Comparison of ENCODE assay signal across 8 cellular contexts in the genomic region with DNA sequence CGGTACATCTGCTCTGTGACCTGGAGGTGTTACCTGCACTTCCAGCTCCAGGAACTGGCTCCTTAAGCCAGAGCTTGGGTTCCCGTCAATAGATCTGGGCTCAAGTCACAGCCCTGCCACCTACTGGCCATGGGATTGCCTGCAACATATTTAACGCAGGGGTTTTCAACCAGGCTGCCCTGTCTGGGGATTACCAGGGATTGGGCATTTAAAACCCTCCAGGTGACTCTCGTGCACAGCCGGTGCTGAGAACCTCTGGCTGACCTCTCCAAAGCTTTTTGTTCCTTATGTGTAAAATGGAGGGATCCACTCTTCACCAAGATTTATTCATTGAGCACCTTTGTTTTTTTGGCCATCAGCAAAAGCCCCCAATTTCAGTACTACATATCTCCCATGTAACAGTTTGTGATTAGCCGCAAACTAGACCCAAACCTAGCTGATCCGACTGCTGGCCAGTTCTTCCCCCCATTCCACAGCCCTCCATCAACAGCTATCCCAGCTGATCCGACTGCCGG.
DNase-seq lines count a peak whose midpoint lies in the region; ATAC-seq and TF ChIP-seq lines count a peak whose summit lies in the region.

No MANE protein-coding gene starts in this region.

- CTCF ChIA-PET in activated naive CD4-positive, alpha-beta T cell treated with anti-CD3 and anti-CD28 coated beads for 36 hours (lab: Charles Lee): interaction anchor here (0.5 to 5.1 kb wide), 59 partner anchors 9 to 498 kb away, joined by 3 to 160 read pairs (median 5); no protein-coding TSS in a partner anchor

- H3K36me3 Mint-ChIP-seq in GM23338 (ENCODE audit: low read depth): peaks cover 9% of the 10 kb centered on the region
- H3K36me3 Mint-ChIP-seq in activated naive CD4-positive, alpha-beta T cell treated with anti-CD3 and anti-CD28 coated beads for 36 hours (ENCODE audit: low read depth): no peaks in the 10 kb centered on the region

- H3K4me3 ChIP-seq in GM23338: no peak overlapping the region
- H3K4me3 ChIP-seq in SJSA1: no peak overlapping the region
- no peak overlapping the region for H3K4me3 ChIP-seq in parathyroid adenoma (ENCODE audit: low read depth, low read length)
- no peak overlapping the region for H3K4me3 ChIP-seq in transverse colon

- H3K79me2 ChIP-seq in GM23338 (replicated peaks; ENCODE audit: insufficient read depth) (no peaks in the 10 kb centered on the region), parathyroid adenoma (no peaks in the 10 kb centered on the region)

- H3K27me3 Mint-ChIP-seq in GM23338 (ENCODE audit: insufficient read depth, low read depth, poor library complexity): peaks cover 7% of the 10 kb centered on the region
- H3K27me3 Mint-ChIP-seq in activated naive CD4-positive, alpha-beta T cell treated with anti-CD3 and anti-CD28 coated beads for 36 hours (ENCODE audit: low read depth): no peaks in the 10 kb centered on the region

- H3K27me3 ChIP-seq in GM23338 (ENCODE audit: insufficient read depth) (no peaks in the 10 kb centered on the region), SJSA1 (replicated peaks) (peaks cover 5% of the 10 kb centered on the region; the same call in 1 of the 2 replicates), parathyroid adenoma (ENCODE audit: control insufficient read depth, insufficient read depth, low read length) (no peaks in the 10 kb centered on the region), transverse colon (no peaks in the 10 kb centered on the region)

- intact Hi-C loops in activated naive CD4-positive, alpha-beta T cell treated with anti-CD3 and anti-CD28 coated beads for 36 hours (cut with micrococcal nuclease): loop anchor here (1.0 to 5.0 kb wide), 8 partner anchors 11 to 798 kb away; no protein-coding TSS in a partner anchor
- intact Hi-C loops in transverse colon (cut with DNase I; ENCODE audit: low total_unique reads): loop anchor here (5.0 kb wide), 1 partner anchor 206 kb away; no protein-coding TSS in a partner anchor

- H2AFZ ChIP-seq in GM23338: no peak overlapping the region
- peak overlapping the region; percentile 61 for H2AFZ ChIP-seq in parathyroid adenoma

- 7 to 39% methylated on average over 3 to 9 of the region's 9 CpGs for WGBS in transverse colon (ENCODE audit: low coverage in 1 of 2), 2 donors

- TF ChIP-seq CTCF in GM23338 (conservative IDR thresholded peaks at IDR 0.05; ENCODE audit: low read depth in 2 of 2) (peak; percentile 92 to 97), parathyroid adenoma (IDR thresholded peaks at IDR 0.05) (peak; percentile 79), transverse colon (IDR thresholded peaks at IDR 0.05) (peak; percentile 87 to 95 (median 94))

- H3K9me3 Mint-ChIP-seq in GM23338: peaks cover 9% of the 10 kb centered on the region
- no peaks in the 10 kb centered on the region for H3K9me3 Mint-ChIP-seq in activated naive CD4-positive, alpha-beta T cell treated with anti-CD3 and anti-CD28 coated beads for 36 hours

- H3K27ac Mint-ChIP-seq in GM23338: no peak overlapping the region
- peak overlapping the region; percentile 54 for H3K27ac Mint-ChIP-seq in activated naive CD4-positive, alpha-beta T cell treated with anti-CD3 and anti-CD28 coated beads for 36 hours

- H3K9me3 ChIP-seq in SJSA1 (replicated peaks) (no peaks in the 10 kb centered on the region), parathyroid adenoma (ENCODE audit: control insufficient read depth, low read length) (no peaks in the 10 kb centered on the region), transverse colon (no peaks in the 10 kb centered on the region)

- DNase-seq in GDM1 (lab: John Stamatoyannopoulos, UW) (peak; percentile 71), GM23338 (ENCODE audit: low spot score) (peak; percentile 95), M059J (ENCODE audit: low read depth) (peak; percentile 66), SJSA1 (ENCODE audit: low read depth in 1 of 2, low spot score in 2 of 2) (peak; percentile 89 to 94), glomerular endothelial cell (ENCODE audit: extremely low read depth, low read depth, low spot score) (peak; percentile 44), transverse colon (peak; percentile 88)
- peak; percentile 89 for DNase-seq in activated naive CD4-positive, alpha-beta T cell treated with anti-CD3 and anti-CD28 coated beads for 36 hours

- H3F3A ChIP-seq in GM23338 (replicated peaks; ENCODE audit: low read depth): no peaks in the 10 kb centered on the region

- H3K9me2 ChIP-seq in GM23338 (ENCODE audit: insufficient read depth): no peaks in the 10 kb centered on the region

- H3K4me1 ChIP-seq in GM23338 (ENCODE audit: insufficient read depth) (no peaks in the 10 kb centered on the region), SJSA1 (replicated peaks) (no peaks in the 10 kb centered on the region), parathyroid adenoma (no peaks in the 10 kb centered on the region), transverse colon (peaks cover 11 to 39% (median 27%) of the 10 kb centered on the region in 4 donors)

- no peak overlapping the region for H3K4me2 ChIP-seq in GM23338
- H3K4me2 ChIP-seq in parathyroid adenoma (ENCODE audit: low read length): peak overlapping the region; percentile 3

- no peak overlapping the region for H3K27ac ChIP-seq in GM23338 (ENCODE audit: low read depth)
- no peak overlapping the region for H3K27ac ChIP-seq in SJSA1
- no peak overlapping the region for H3K27ac ChIP-seq in parathyroid adenoma
- H3K27ac ChIP-seq in transverse colon: peak overlapping the region in 1 of 4 donors; percentile 23

- H3K4me3 Mint-ChIP-seq in GM23338: no peak overlapping the region
- peak overlapping the region; percentile 32 for H3K4me3 Mint-ChIP-seq in activated naive CD4-positive, alpha-beta T cell treated with anti-CD3 and anti-CD28 coated beads for 36 hours

- no peak overlapping the region for H3K9ac ChIP-seq in parathyroid adenoma

- H4K20me1 ChIP-seq in GM23338 (replicated peaks; ENCODE audit: insufficient read depth): no peaks in the 10 kb centered on the region

- peaks cover 2% of the 10 kb centered on the region; the same call in 1 of the 2 replicates for H3K36me3 ChIP-seq in GM23338 (ENCODE audit: insufficient read depth)
- H3K36me3 ChIP-seq in SJSA1: peaks cover 11% of the 10 kb centered on the region
- H3K36me3 ChIP-seq in parathyroid adenoma (ENCODE audit: control insufficient read depth, insufficient read depth, low read length): no peaks in the 10 kb centered on the region
- H3K36me3 ChIP-seq in transverse colon: no peaks in the 10 kb centered on the region

- H3K4me1 Mint-ChIP-seq in GM23338: peaks cover 2% of the 10 kb centered on the region
- peaks cover 2% of the 10 kb centered on the region for H3K4me1 Mint-ChIP-seq in activated naive CD4-positive, alpha-beta T cell treated with anti-CD3 and anti-CD28 coated beads for 36 hours (ENCODE audit: low read depth)

- TF ChIP-seq POLR2A in transverse colon (IDR thresholded peaks at IDR 0.05): no peak

- TF ChIP-seq EP300 in transverse colon (IDR thresholded peaks at IDR 0.05; ENCODE audit: low read depth): no peak

- ATAC-seq in GM23338: peak; percentile 99

- in situ Hi-C loops in transverse colon (cut with MboI; ENCODE audit: low pct_ligation_motif_present in 1 of 4, low pct_unique_long_range_greater_than_20kb in 1 of 4, low sequenced_read_pairs in 3 of 4): loop anchor here in 3 of 4 donors (10.0 to 25.0 kb wide), 3 partner anchors 209 to 791 kb away; partner anchors contain the start of gene FARP1 (in 1 of the 3)

Comparison
In these comparisons a context has a peak if more than half of its experiments do, and no peak if none do; other contexts are left out.
1. DNase-seq: peak in every context shown above with its lines; median percentile 95 in GM23338; 92 in SJSA1; 89 in activated naive CD4-positive, alpha-beta T cell treated with anti-CD3 and anti-CD28 coated beads for 36 hours; 88 in transverse colon; 71 in GDM1; 66 in M059J; 44 in glomerular endothelial cell.